In the genomic region with DNA sequence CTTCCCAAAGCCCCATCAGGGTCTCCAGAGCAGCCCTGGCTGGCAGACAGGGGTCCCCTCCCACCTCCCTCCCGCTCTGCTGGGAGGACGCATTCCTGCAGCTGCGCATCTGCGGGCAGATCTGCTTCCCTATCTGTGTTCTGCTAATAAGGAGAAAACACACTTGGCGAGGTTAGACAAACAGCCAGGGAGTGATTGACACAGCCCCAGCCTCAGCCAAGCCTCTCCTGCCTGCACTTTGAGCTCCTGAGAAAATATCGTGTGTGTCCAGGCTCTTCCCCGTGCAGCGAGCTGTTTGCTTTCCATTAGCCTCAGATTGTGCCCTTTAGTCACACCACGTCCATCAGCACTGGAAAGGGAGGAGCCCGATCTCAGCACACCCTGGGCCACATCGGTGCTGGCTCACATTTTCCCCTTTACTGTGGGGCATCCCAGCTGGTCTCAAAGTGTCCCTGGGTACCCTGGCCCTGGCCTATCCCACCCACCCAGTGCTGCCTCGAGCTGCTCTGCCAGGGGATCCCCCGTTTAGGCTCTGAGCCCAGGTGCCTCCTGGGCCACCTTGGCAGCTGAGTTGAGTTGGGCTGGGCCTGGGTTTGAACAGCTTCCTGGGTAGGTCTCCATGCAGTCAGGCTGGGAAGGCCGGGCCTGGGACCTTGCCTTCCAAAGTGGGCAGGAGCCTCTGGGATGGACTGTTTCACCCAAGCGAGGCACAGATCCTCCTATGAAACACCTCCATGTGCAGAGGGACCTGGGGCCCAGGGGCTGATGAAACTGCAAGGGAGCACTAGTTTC, we compare ENCODE assay signal across 1 cellular context.
TF ChIP-seq lines count a peak whose summit lies in the region.

No MANE protein-coding gene starts in this region.

TF ChIP-seq in HepG2, 621 proteins besides CTCF, POLR2A, EP300 and RAD21 (continued from another document and continues in another):
- TF ChIP-seq, protein P1, sequence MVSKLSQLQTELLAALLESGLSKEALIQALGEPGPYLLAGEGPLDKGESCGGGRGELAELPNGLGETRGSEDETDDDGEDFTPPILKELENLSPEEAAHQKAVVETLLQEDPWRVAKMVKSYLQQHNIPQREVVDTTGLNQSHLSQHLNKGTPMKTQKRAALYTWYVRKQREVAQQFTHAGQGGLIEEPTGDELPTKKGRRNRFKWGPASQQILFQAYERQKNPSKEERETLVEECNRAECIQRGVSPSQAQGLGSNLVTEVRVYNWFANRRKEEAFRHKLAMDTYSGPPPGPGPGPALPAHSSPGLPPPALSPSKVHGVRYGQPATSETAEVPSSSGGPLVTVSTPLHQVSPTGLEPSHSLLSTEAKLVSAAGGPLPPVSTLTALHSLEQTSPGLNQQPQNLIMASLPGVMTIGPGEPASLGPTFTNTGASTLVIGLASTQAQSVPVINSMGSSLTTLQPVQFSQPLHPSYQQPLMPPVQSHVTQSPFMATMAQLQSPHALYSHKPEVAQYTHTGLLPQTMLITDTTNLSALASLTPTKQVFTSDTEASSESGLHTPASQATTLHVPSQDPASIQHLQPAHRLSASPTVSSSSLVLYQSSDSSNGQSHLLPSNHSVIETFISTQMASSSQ (IDR thresholded peaks at IDR 0.05; ENCODE audit: low read depth) = no peak
- TF ChIP-seq, protein P1 (CRISPR knock-in tag; IDR thresholded peaks at IDR 0.05; ENCODE audit: borderline replicate concordance) = no peak
- TF ChIP-seq SNRNP70 (IDR thresholded peaks at IDR 0.05; ENCODE audit: low read depth, low read length) (no peak), ZNF264 (CRISPR knock-in tag; IDR thresholded peaks at IDR 0.05) (peak; percentile 90), HOXA5 (CRISPR knock-in tag; IDR thresholded peaks at IDR 0.05) (no peak), THAP11 (CRISPR knock-in tag; IDR thresholded peaks at IDR 0.05) (0 out of 2 replicates have a peak, but pooled peaks have one; percentile 28), KAT7 (CRISPR knock-in tag; IDR thresholded peaks at IDR 0.05; ENCODE audit: borderline replicate concordance) (0 out of 2 replicates have a peak, but pooled peaks have one; percentile 18), HDAC6 (IDR thresholded peaks at IDR 0.05; ENCODE audit: low read depth, low read length) (no peak), HNRNPH1 (optimal IDR thresholded peaks at IDR 0.05; ENCODE audit: low read depth, low read length) (no peak), YEATS4 (CRISPR knock-in tag; IDR thresholded peaks at IDR 0.05; ENCODE audit: borderline replicate concordance) (no peak), RFXAP (CRISPR knock-in tag; IDR thresholded peaks at IDR 0.05; ENCODE audit: borderline replicate concordance) (no peak; the same call in 1 of the 2 replicates), STAT5B (CRISPR knock-in tag; IDR thresholded peaks at IDR 0.05) (no peak), TOE1 (CRISPR knock-in tag; IDR thresholded peaks at IDR 0.05) (no peak), ARHGAP35 (CRISPR knock-in tag; IDR thresholded peaks at IDR 0.05; ENCODE audit: borderline replicate concordance) (no peak), HMG20B (CRISPR knock-in tag; conservative IDR thresholded peaks at IDR 0.05) (no peak), BRD4 (CRISPR knock-in tag; IDR thresholded peaks at IDR 0.05) (no peak), RFX3 (CRISPR knock-in tag; IDR thresholded peaks at IDR 0.05) (no peak), ZNF207 (IDR thresholded peaks at IDR 0.05; ENCODE audit: borderline replicate concordance) (no peak), FOXA3 (CRISPR knock-in tag; IDR thresholded peaks at IDR 0.05) (peak; percentile 74), ZNF616 (CRISPR knock-in tag; IDR thresholded peaks at IDR 0.05; ENCODE audit: low read depth) (0 out of 2 replicates have a peak, but pooled peaks have one; percentile 3), TSC22D2 (CRISPR knock-in tag; IDR thresholded peaks at IDR 0.05; ENCODE audit: borderline replicate concordance) (no peak), ZNF460 (CRISPR knock-in tag; IDR thresholded peaks at IDR 0.05; ENCODE audit: borderline replicate concordance) (no peak), PITX1 (CRISPR knock-in tag; IDR thresholded peaks at IDR 0.05) (peak; percentile 16; the same call in 1 of the 2 replicates), PHF8 (CRISPR knock-in tag; IDR thresholded peaks at IDR 0.05) (no peak), NFE2L2 (IDR thresholded peaks at IDR 0.05; ENCODE audit: low read length) (no peak), RXRB (CRISPR knock-in tag; IDR thresholded peaks at IDR 0.05; ENCODE audit: borderline replicate concordance) (peak; percentile 49; the same call in 1 of the 2 replicates), KDM3A (CRISPR knock-in tag; IDR thresholded peaks at IDR 0.05; ENCODE audit: low read depth) (peak; percentile 58; the same call in 1 of the 2 replicates), ZNF136 (CRISPR knock-in tag; IDR thresholded peaks at IDR 0.05; ENCODE audit: low read depth) (0 out of 2 replicates have a peak, but pooled peaks have one; percentile 19), ZSCAN31 (CRISPR knock-in tag; IDR thresholded peaks at IDR 0.05; ENCODE audit: low read depth) (peak; percentile 34; the same call in 1 of the 2 replicates), RNF2 (conservative IDR thresholded peaks at IDR 0.05; ENCODE audit: low read depth) (no peak), ZNF263 (CRISPR knock-in tag; IDR thresholded peaks at IDR 0.05) (peak; percentile 90), IRF2 (CRISPR knock-in tag; IDR thresholded peaks at IDR 0.05) (peak; percentile 64; the same call in 1 of the 2 replicates), WIZ (CRISPR knock-in tag; IDR thresholded peaks at IDR 0.05) (no peak), ZFYVE20 (CRISPR knock-in tag; IDR thresholded peaks at IDR 0.05; ENCODE audit: borderline replicate concordance, low read depth) (no peak), HOXA9 (CRISPR knock-in tag; IDR thresholded peaks at IDR 0.05; ENCODE audit: borderline replicate concordance) (no peak), ZNF766 (CRISPR knock-in tag; IDR thresholded peaks at IDR 0.05; ENCODE audit: borderline replicate concordance) (no peak), SATB2 (CRISPR knock-in tag; IDR thresholded peaks at IDR 0.05) (no peak), NFIC (IDR thresholded peaks at IDR 0.05; ENCODE audit: low read length) (no peak), ZNF124 (CRISPR knock-in tag; IDR thresholded peaks at IDR 0.05) (peak; percentile 75), GATA4 (IDR thresholded peaks at IDR 0.05; ENCODE audit: borderline replicate concordance, low read depth) (no peak), FOXA1 (IDR thresholded peaks at IDR 0.05) (no peak), FOXA1 (CRISPR knock-in tag; IDR thresholded peaks at IDR 0.05) (peak; percentile 64)
- TF ChIP-seq, protein P2, sequence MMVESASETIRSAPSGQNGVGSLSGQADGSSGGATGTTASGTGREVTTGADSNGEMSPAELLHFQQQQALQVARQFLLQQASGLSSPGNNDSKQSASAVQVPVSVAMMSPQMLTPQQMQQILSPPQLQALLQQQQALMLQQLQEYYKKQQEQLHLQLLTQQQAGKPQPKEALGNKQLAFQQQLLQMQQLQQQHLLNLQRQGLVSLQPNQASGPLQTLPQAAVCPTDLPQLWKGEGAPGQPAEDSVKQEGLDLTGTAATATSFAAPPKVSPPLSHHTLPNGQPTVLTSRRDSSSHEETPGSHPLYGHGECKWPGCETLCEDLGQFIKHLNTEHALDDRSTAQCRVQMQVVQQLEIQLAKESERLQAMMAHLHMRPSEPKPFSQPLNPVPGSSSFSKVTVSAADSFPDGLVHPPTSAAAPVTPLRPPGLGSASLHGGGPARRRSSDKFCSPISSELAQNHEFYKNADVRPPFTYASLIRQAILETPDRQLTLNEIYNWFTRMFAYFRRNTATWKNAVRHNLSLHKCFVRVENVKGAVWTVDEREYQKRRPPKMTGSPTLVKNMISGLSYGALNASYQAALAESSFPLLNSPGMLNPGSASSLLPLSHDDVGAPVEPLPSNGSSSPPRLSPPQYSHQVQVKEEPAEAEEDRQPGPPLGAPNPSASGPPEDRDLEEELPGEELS (CRISPR knock-in tag; IDR thresholded peaks at IDR 0.05) = peak; percentile 63
- TF ChIP-seq, protein P3, sequence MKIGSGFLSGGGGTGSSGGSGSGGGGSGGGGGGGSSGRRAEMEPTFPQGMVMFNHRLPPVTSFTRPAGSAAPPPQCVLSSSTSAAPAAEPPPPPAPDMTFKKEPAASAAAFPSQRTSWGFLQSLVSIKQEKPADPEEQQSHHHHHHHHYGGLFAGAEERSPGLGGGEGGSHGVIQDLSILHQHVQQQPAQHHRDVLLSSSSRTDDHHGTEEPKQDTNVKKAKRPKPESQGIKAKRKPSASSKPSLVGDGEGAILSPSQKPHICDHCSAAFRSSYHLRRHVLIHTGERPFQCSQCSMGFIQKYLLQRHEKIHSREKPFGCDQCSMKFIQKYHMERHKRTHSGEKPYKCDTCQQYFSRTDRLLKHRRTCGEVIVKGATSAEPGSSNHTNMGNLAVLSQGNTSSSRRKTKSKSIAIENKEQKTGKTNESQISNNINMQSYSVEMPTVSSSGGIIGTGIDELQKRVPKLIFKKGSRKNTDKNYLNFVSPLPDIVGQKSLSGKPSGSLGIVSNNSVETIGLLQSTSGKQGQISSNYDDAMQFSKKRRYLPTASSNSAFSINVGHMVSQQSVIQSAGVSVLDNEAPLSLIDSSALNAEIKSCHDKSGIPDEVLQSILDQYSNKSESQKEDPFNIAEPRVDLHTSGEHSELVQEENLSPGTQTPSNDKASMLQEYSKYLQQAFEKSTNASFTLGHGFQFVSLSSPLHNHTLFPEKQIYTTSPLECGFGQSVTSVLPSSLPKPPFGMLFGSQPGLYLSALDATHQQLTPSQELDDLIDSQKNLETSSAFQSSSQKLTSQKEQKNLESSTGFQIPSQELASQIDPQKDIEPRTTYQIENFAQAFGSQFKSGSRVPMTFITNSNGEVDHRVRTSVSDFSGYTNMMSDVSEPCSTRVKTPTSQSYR (CRISPR knock-in tag; IDR thresholded peaks at IDR 0.05; ENCODE audit: borderline replicate concordance) = no peak; the same call in 1 of the 2 replicates
- TF ChIP-seq, protein P4, sequence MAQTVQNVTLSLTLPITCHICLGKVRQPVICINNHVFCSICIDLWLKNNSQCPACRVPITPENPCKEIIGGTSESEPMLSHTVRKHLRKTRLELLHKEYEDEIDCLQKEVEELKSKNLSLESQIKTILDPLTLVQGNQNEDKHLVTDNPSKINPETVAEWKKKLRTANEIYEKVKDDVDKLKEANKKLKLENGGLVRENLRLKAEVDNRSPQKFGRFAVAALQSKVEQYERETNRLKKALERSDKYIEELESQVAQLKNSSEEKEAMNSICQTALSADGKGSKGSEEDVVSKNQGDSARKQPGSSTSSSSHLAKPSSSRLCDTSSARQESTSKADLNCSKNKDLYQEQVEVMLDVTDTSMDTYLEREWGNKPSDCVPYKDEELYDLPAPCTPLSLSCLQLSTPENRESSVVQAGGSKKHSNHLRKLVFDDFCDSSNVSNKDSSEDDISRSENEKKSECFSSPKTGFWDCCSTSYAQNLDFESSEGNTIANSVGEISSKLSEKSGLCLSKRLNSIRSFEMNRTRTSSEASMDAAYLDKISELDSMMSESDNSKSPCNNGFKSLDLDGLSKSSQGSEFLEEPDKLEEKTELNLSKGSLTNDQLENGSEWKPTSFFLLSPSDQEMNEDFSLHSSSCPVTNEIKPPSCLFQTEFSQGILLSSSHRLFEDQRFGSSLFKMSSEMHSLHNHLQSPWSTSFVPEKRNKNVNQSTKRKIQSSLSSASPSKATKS (CRISPR knock-in tag; IDR thresholded peaks at IDR 0.05) = no peak
- TF ChIP-seq, protein P5, sequence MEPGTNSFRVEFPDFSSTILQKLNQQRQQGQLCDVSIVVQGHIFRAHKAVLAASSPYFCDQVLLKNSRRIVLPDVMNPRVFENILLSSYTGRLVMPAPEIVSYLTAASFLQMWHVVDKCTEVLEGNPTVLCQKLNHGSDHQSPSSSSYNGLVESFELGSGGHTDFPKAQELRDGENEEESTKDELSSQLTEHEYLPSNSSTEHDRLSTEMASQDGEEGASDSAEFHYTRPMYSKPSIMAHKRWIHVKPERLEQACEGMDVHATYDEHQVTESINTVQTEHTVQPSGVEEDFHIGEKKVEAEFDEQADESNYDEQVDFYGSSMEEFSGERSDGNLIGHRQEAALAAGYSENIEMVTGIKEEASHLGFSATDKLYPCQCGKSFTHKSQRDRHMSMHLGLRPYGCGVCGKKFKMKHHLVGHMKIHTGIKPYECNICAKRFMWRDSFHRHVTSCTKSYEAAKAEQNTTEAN (CRISPR knock-in tag; conservative IDR thresholded peaks at IDR 0.05) = no peak
- TF ChIP-seq, protein P6, sequence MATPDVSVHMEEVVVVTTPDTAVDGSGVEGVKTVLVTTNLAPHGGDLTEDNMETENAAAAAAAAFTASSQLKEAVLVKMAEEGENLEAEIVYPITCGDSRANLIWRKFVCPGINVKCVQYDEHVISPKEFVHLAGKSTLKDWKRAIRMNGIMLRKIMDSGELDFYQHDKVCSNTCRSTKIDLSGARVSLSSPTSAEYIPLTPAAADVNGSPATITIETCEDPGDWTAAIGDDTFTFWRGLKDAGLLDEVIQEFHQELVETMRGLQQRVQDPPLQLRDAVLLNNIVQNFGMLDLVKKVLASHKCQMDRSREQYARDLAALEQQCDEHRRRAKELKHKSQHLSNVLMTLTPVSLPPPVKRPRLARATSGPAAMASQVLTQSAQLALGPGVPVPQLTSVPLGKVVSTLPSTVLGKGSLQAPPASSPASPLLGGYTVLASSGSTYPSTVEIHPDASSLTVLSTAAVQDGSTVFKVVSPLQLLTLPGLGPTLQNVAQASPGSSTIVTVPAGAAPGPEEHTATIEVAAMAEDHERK (CRISPR knock-in tag; IDR thresholded peaks at IDR 0.05; ENCODE audit: low read depth) = no peak
- TF ChIP-seq, protein P7, sequence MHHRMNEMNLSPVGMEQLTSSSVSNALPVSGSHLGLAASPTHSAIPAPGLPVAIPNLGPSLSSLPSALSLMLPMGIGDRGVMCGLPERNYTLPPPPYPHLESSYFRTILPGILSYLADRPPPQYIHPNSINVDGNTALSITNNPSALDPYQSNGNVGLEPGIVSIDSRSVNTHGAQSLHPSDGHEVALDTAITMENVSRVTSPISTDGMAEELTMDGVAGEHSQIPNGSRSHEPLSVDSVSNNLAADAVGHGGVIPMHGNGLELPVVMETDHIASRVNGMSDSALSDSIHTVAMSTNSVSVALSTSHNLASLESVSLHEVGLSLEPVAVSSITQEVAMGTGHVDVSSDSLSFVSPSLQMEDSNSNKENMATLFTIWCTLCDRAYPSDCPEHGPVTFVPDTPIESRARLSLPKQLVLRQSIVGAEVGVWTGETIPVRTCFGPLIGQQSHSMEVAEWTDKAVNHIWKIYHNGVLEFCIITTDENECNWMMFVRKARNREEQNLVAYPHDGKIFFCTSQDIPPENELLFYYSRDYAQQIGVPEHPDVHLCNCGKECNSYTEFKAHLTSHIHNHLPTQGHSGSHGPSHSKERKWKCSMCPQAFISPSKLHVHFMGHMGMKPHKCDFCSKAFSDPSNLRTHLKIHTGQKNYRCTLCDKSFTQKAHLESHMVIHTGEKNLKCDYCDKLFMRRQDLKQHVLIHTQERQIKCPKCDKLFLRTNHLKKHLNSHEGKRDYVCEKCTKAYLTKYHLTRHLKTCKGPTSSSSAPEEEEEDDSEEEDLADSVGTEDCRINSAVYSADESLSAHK (CRISPR knock-in tag; IDR thresholded peaks at IDR 0.05; ENCODE audit: borderline replicate concordance) = no peak
